Comparison of ENCODE assay signal across 9 cellular contexts in genomic region chr17:67390646-67391480, GRCh38. TPM values are rescaled to one million over a fixed set of nuclear protein-coding genes. Genes with fewer than 3 reads are reported as not detected.
A peak's percentile ranks its signal among the peaks of the same experiment; 100 is the strongest.
DNase-seq lines count a peak whose midpoint lies in the region; ATAC-seq, FAIRE-seq and TF ChIP-seq lines count a peak whose summit lies in the region.
"Had no signal": no experiment of that assay in that cellular context is flagged by ENCODE, and none has a peak within 500 bp of the region (broad histone marks: within the 10 kb centered on the region; RNA-seq: fewer than 3 reads in every experiment).

No MANE protein-coding gene starts in this region.

- no peaks in the 10 kb centered on the region for H3K36me3 ChIP-seq in HCT116 (ENCODE audit: control insufficient read depth in 1 of 2, insufficient read depth in 2 of 2, low read length in 2 of 2)
- no peaks in the 10 kb centered on the region for H3K36me3 ChIP-seq in neural progenitor cell
- no peaks in the 10 kb centered on the region for H3K36me3 ChIP-seq in aorta (ENCODE audit: control insufficient read depth in 1 of 2, insufficient read depth in 2 of 2, low read length in 1 of 2)

- peak overlapping the region; percentile 71 for H3K4me2 ChIP-seq in HCT116 (ENCODE audit: low read length)
- no peak overlapping the region for H3K4me2 ChIP-seq in neural progenitor cell

- H3K27ac ChIP-seq in HCT116 (ENCODE audit: low read depth, low read length): peak overlapping the region; percentile 54
- H3K27ac ChIP-seq in neural progenitor cell: no peak overlapping the region
- no peak overlapping the region for H3K27ac ChIP-seq in aorta (ENCODE audit: low read depth in 1 of 2, low read length in 2 of 2)

- H3K9me3 Mint-ChIP-seq in neural progenitor cell: no peaks in the 10 kb centered on the region
- H3K9me3 Mint-ChIP-seq: dendritic cell treated with granulocyte-macrophage colony-stimulating factor and Interleukin-4, amounts not matched to agents 40 ng/mL and 50 ng/mL, for 4 days had no signal

- H3K9me3 ChIP-seq in HCT116 (ENCODE audit: control insufficient read depth in 1 of 2, insufficient read depth in 1 of 2, low read depth in 1 of 2, low read length in 2 of 2) (no peaks in the 10 kb centered on the region), neural progenitor cell (ENCODE audit: low read depth) (no peaks in the 10 kb centered on the region), aorta (ENCODE audit: control insufficient read depth, low read length) (no peaks in the 10 kb centered on the region)

- CTCF ChIA-PET in HCT116 (lab: Charles Lee): interaction anchor here (1.0 to 1.6 kb wide), 4 partner anchors 12 to 247 kb away, joined by 3 to 8 read pairs (median 4); no protein-coding TSS in a partner anchor

- FAIRE-seq in GM12891 (lab: Jason Lieb, UNC): no peak

- peaks cover 2% of the 10 kb centered on the region for H3K27me3 Mint-ChIP-seq in neural progenitor cell (ENCODE audit: insufficient read depth, low read depth)
- H3K27me3 Mint-ChIP-seq: dendritic cell treated with granulocyte-macrophage colony-stimulating factor and Interleukin-4, amounts not matched to agents 40 ng/mL and 50 ng/mL, for 4 days had no signal

- BruUV-seq in HCT116 (replicated peaks; lab: Mats Ljungman, UMichigan): TSS peak; percentile 55

- TF ChIP-seq RAD21 in HCT116 (IDR thresholded peaks at IDR 0.05; ENCODE audit: low read depth): peak; percentile 36; the same call in 1 of the 2 replicates

- no peaks in the 10 kb centered on the region for H3K9me2 ChIP-seq in HCT116 (ENCODE audit: insufficient read depth)

- DNase-seq in GM12891 (ENCODE audit: insufficient read length, low spot score): peak; percentile 23
- DNase-seq in HCT116 (ENCODE audit: low read depth, low spot score): peak; percentile 89
- peak; percentile 54 for DNase-seq in NCI-H1092 treated with DMSO at 0.1 percent for 48 hours (lab: John Stamatoyannopoulos, UW)
- peak; percentile 70 to 81 for DNase-seq in activated CD4-positive, alpha-beta T cell treated with anti-CD3 and anti-CD28 coated beads, Interleukin-2, amount 50 U/mL, for 48 hours
- peak; percentile 82 for DNase-seq in epithelial cell of esophagus (ENCODE audit: low read depth)
- no peak for DNase-seq in neural progenitor cell (ENCODE audit: low spot score)
- DNase-seq in aorta: peak in 1 of 2 donors; percentile 67
- DNase-seq in NCI-H187 treated with DMSO at 0.1 percent for 48 hours (lab: John Stamatoyannopoulos, UW): no peak

- peaks cover 26 to 58% of the 10 kb centered on the region in 2 experiments for H3K4me1 ChIP-seq in HCT116 (ENCODE audit: control insufficient read depth in 1 of 2, insufficient read depth in 2 of 2, low read length in 2 of 2)
- no peaks in the 10 kb centered on the region for H3K4me1 ChIP-seq in neural progenitor cell
- no peaks in the 10 kb centered on the region for H3K4me1 ChIP-seq in aorta (ENCODE audit: control insufficient read depth in 1 of 2, insufficient read depth in 2 of 2, low read length in 2 of 2)

- peaks cover 3% of the 10 kb centered on the region for H3K4me1 Mint-ChIP-seq in neural progenitor cell

- no peaks in the 10 kb centered on the region for H3K36me3 Mint-ChIP-seq in neural progenitor cell

- whole genome bisulfite sequencing in aorta, 2 donors: 27 to 28% methylated on average over 9 of the region's 9 CpGs

- H3K4me3 Mint-ChIP-seq in neural progenitor cell: no peak overlapping the region
- H3K4me3 Mint-ChIP-seq: dendritic cell treated with granulocyte-macrophage colony-stimulating factor and Interleukin-4, amounts not matched to agents 40 ng/mL and 50 ng/mL, for 4 days had no signal

- H3K27ac Mint-ChIP-seq in neural progenitor cell: peak overlapping the region; percentile 34
- H3K27ac Mint-ChIP-seq: dendritic cell treated with granulocyte-macrophage colony-stimulating factor and Interleukin-4, amounts not matched to agents 40 ng/mL and 50 ng/mL, for 4 days had no signal

- no peaks in the 10 kb centered on the region for H4K20me1 ChIP-seq in HCT116 (ENCODE audit: insufficient read depth)
- no peaks in the 10 kb centered on the region for H4K20me1 ChIP-seq in neural progenitor cell (ENCODE audit: low read depth)

- TF ChIP-seq POLR2A in GM12891 (IDR thresholded peaks at IDR 0.05; ENCODE audit: low read depth, low read length) (no peak), HCT116 (IDR thresholded peaks at IDR 0.05; ENCODE audit: borderline replicate concordance, extremely low read depth, insufficient read depth, insufficient read length) (no peak)

- H3K79me2 ChIP-seq in HCT116 (ENCODE audit: insufficient read depth, low read length) (peaks cover 57% of the 10 kb centered on the region), neural progenitor cell (ENCODE audit: low read depth) (peaks cover 21% of the 10 kb centered on the region)

- TF ChIP-seq CTCF in HCT116 (IDR thresholded peaks at IDR 0.05 in 2 of 3, conservative IDR thresholded peaks at IDR 0.05 in 1 of 3; ENCODE audit: borderline replicate concordance in 1 of 3, insufficient read depth in 1 of 3, low read depth in 2 of 3, low read length in 2 of 3) (no peak), epithelial cell of esophagus (IDR thresholded peaks at IDR 0.05; ENCODE audit: insufficient read depth, low read depth, low read length, missing control alignments) (no peak), neural progenitor cell (IDR thresholded peaks at IDR 0.05) (no peak)

- peak; percentile 80 for ATAC-seq in HCT116
- peak; percentile 67 for ATAC-seq in aorta (ENCODE audit: low FRiP score)

- H3F3A ChIP-seq in neural progenitor cell (ENCODE audit: low read depth): peaks cover 5% of the 10 kb centered on the region

- H3K4me3 ChIP-seq in HCT116 (replicated peaks in 1 of 2; ENCODE audit: low read depth in 1 of 2, low read length in 2 of 2) (peak overlapping the region in 1 of 2 experiments; percentile 36; a peak in 2 of 4 replicates), epithelial cell of esophagus (ENCODE audit: low read length) (no peak overlapping the region), neural progenitor cell (no peak overlapping the region), aorta (ENCODE audit: low read length in 2 of 2) (no peak overlapping the region)

- intact Hi-C loops in HCT116 (cut with micrococcal nuclease) (loop anchor here (2.0 kb wide), 1 partner anchor 32 kb away; no protein-coding TSS in a partner anchor), aorta (cut with DNase I) (no loop called here)

- POLR2A ChIA-PET in HCT116 (lab: Charles Lee): interaction anchor here (0.8 to 1.9 kb wide), 5 partner anchors 29 to 85 kb away, joined by 4 to 5 read pairs (median 4); no protein-coding TSS in a partner anchor

- H2AFZ ChIP-seq in HCT116 (ENCODE audit: low read depth, low read length, poor library complexity, severe bottlenecking) (no peak overlapping the region), neural progenitor cell (replicated peaks) (no peak overlapping the region)

- H3K9ac ChIP-seq in HCT116 (ENCODE audit: low read length) (peak overlapping the region; percentile 46), neural progenitor cell (no peak overlapping the region)

- H3K27me3 ChIP-seq in HCT116 (ENCODE audit: insufficient read depth, low read length) (no peaks in the 10 kb centered on the region), neural progenitor cell (no peaks in the 10 kb centered on the region), aorta (ENCODE audit: control insufficient read depth in 1 of 2, insufficient read depth in 2 of 2, low read length in 1 of 2) (no peaks in the 10 kb centered on the region)

- RAD21 ChIA-PET in HCT116 (lab: Charles Lee; ENCODE audit: low non-redundant PET in 1 of 2, low total read pairs in 2 of 2, uncharacterized antibody in 2 of 2, unreplicated experiment in 2 of 2): interaction anchor here (0.6 to 1.8 kb wide), 2 partner anchors 20 to 85 kb away, joined by 3 to 4 read pairs; no protein-coding TSS in a partner anchor

TF ChIP-seq in GM12891, 5 proteins besides CTCF, POLR2A, EP300 and RAD21:
- TF ChIP-seq POLR2AphosphoS5 (IDR thresholded peaks at IDR 0.05; ENCODE audit: low read depth, low read length) (no peak; the same call in 1 of the 2 replicates), SPI1 (IDR thresholded peaks at IDR 0.05; ENCODE audit: low read depth, low read length) (peak; percentile 49), POU2F2 (IDR thresholded peaks at IDR 0.05; ENCODE audit: low read depth, low read length) (peak; percentile 48; the same call in 1 of the 2 replicates), PAX5 (IDR thresholded peaks at IDR 0.05; ENCODE audit: insufficient read depth, low read length, severe bottlenecking) (no peak), TAF1 (IDR thresholded peaks at IDR 0.05; ENCODE audit: low read depth, low read length) (no peak)

TF ChIP-seq in HCT116, 20 proteins besides CTCF, POLR2A, EP300 and RAD21 (continues in another document):
- TF ChIP-seq JUND (IDR thresholded peaks at IDR 0.05): peak; percentile 79
- peak; percentile 88 for TF ChIP-seq SP1 (IDR thresholded peaks at IDR 0.05; ENCODE audit: low read depth)
- TF ChIP-seq POLR2AphosphoS5 (IDR thresholded peaks at IDR 0.05; ENCODE audit: low read depth, low read length): peak; percentile 70
- TF ChIP-seq TCF7L2 (IDR thresholded peaks at IDR 0.05; ENCODE audit: borderline replicate concordance, extremely low read depth, insufficient read depth, insufficient read length): peak; percentile 21
- peak; percentile 51 for TF ChIP-seq YY1 (IDR thresholded peaks at IDR 0.05; ENCODE audit: extremely low read depth, insufficient replicate concordance, low read depth, low read length)
- no peak for TF ChIP-seq SRF (IDR thresholded peaks at IDR 0.05; ENCODE audit: low read depth)
- TF ChIP-seq EZH2phosphoT487 (IDR thresholded peaks at IDR 0.05; ENCODE audit: borderline replicate concordance): no peak
- TF ChIP-seq ZNF274 (IDR thresholded peaks at IDR 0.05; ENCODE audit: low read depth, low read length): no peak
- TF ChIP-seq EZH2 (IDR thresholded peaks at IDR 0.05): no peak
- no peak for TF ChIP-seq ZFX (IDR thresholded peaks at IDR 0.05)
- peak; percentile 58 for TF ChIP-seq MAX (IDR thresholded peaks at IDR 0.05)
- peak; percentile 71; the same call in 1 of the 2 replicates for TF ChIP-seq FOSL1 (IDR thresholded peaks at IDR 0.05; ENCODE audit: low read depth)

RNA-seq across cellular contexts. Expression of gene PITPNC1, which starts 13.8 kb away (rescaled TPM):
- 15.5 TPM for polyA plus RNA-seq in GM12891 (2012; ENCODE audit: low read depth, missing spikeins)
- total RNA-seq in HCT116 (2021; ENCODE audit: unreplicated experiment): 41.9 TPM
- polyA plus RNA-seq in HCT116 (2012): 41.1 and 57.8 TPM in 2 replicates
- total RNA-seq in neural progenitor cell (ENCODE audit: low replicate concordance): 8.1 and 10.4 TPM in 2 replicates
- total RNA-seq in aorta: 10 to 100 TPM; 28.7 to 29.6 TPM
- polyA plus RNA-seq in aorta: 1 to 10 TPM; 2.3 to 6.9 TPM

RNA-seq across cellular contexts. Expression of gene PSMD12, which starts 24.5 kb away (rescaled TPM):
- 34.1 TPM for polyA plus RNA-seq in GM12891 (2012; ENCODE audit: low read depth, missing spikeins)
- total RNA-seq in HCT116 (2021; ENCODE audit: unreplicated experiment) (115 TPM), neural progenitor cell (ENCODE audit: low replicate concordance) (26.7 and 39.7 TPM in 2 replicates), aorta (10 to 100 TPM; 38.2 to 46.8 TPM)
- 54.1 and 55.3 TPM in 2 replicates for polyA plus RNA-seq in HCT116 (2012)
- 10 to 100 TPM; 15.6 to 23.4 TPM for polyA plus RNA-seq in aorta

Comparison
In these comparisons a context has a peak if more than half of its experiments do, and no peak if none do; other contexts are left out.
1. DNase-seq: peak in GM12891 (single experiment), HCT116 (single experiment), NCI-H1092 treated with DMSO at 0.1 percent for 48 hours (single experiment), activated CD4-positive, alpha-beta T cell treated with anti-CD3 and anti-CD28 coated beads, Interleukin-2, amount 50 U/mL, for 48 hours (2 of 2) and epithelial cell of esophagus (single experiment); none in neural progenitor cell (single experiment) and NCI-H187 treated with DMSO at 0.1 percent for 48 hours (single experiment).